Comparison of ENCODE assay signal across 10 cellular contexts in the genomic region with DNA sequence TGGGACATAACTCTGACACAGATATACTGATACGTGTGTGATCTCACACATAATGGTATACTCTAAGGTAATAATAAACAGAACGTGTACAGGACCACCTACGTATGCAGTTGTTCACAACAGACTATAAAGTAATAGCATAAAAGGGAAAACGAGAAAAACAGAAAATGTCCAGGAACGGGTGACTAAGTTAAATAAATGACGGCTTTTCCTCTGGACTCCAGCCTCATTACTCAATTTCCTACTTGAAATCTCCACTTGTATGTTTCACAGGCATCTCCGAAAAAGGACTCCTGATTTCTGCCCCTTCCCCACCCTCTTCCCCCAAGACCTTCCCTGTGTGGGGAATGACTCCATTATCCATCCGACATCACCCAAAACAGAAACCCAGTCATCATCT.
"Had no signal": no experiment of that assay in that cellular context is flagged by ENCODE, and none has a peak within 500 bp of the region (broad histone marks: within the 10 kb centered on the region; RNA-seq: fewer than 3 reads in every experiment).

No MANE protein-coding gene starts in this region.

- DNase-seq: activated CD4-positive, alpha-beta memory T cell treated with anti-CD3 and anti-CD28 coated beads for 36 hours; activated CD8-positive, alpha-beta memory T cell treated with anti-CD3 and anti-CD28 coated beads, Interleukin-2, amount 50 U/mL, for 4 hours; foreskin fibroblast; glutamatergic neuron; hypothalamus; kidney glomerular epithelial cell; ovary; stimulated activated CD4-positive, alpha-beta T cell treated with anti-CD3 and anti-CD28 coated beads, Interleukin-1b, Interleukin-23, amount 100 ng/mL, for 48 hours had no signal

- H3K27me3 ChIP-seq: neural progenitor cell, ovary had no signal

- ATAC-seq: activated CD4-positive, CD25-positive, alpha-beta regulatory T cell treated with anti-CD3 and anti-CD28 coated beads, Interleukin-2, amount 50 U/mL, for 24 hours had no signal

- H3K9me3 Mint-ChIP-seq: activated CD4-positive, alpha-beta memory T cell treated with anti-CD3 and anti-CD28 coated beads for 36 hours; neural progenitor cell had no signal

- H3K4me1 ChIP-seq: neural progenitor cell had no signal

- H3K4me3 Mint-ChIP-seq: activated CD4-positive, alpha-beta memory T cell treated with anti-CD3 and anti-CD28 coated beads for 36 hours; neural progenitor cell had no signal

- H3K4me3 ChIP-seq: neural progenitor cell, ovary had no signal

- H3K27me3 Mint-ChIP-seq: activated CD4-positive, alpha-beta memory T cell treated with anti-CD3 and anti-CD28 coated beads for 36 hours had no signal

- H3K4me2 ChIP-seq: neural progenitor cell had no signal

- H2AFZ ChIP-seq: neural progenitor cell had no signal

- H3K27ac Mint-ChIP-seq: activated CD4-positive, alpha-beta memory T cell treated with anti-CD3 and anti-CD28 coated beads for 36 hours; neural progenitor cell had no signal

- H3K9me3 ChIP-seq: ovary had no signal

- H3K27ac ChIP-seq: neural progenitor cell, ovary had no signal

- H3K36me3 ChIP-seq: neural progenitor cell, ovary had no signal

- H3K9ac ChIP-seq: neural progenitor cell had no signal
